3 cellular contexts compared by ENCODE assay signal in the genomic region with DNA sequence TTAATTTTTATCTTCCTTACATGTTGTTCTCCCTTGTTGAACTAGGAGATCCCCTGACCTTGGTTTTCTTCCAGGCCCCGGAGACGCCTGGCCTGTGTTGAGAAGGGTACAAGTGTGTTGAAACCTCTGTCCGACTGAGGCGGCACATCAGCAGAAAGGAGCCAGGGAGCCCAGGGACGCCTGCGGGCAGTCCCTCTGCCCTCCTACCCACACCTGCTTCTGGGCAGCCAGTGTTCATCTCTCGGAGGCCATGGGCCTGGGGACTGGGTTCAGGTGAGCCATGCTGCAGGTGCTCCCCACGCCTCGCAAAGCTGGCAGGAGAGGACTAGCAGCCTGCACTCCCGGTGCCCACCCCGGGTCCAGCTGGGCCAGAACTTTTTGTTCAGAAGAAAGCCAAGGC.
TF ChIP-seq lines count a peak whose summit lies in the region.

No MANE protein-coding gene starts in this region.

TF ChIP-seq in SK-N-SH, 30 proteins besides CTCF, POLR2A, EP300 and RAD21 (continues in another document):
- TF ChIP-seq RXRA (IDR thresholded peaks at IDR 0.05; ENCODE audit: borderline replicate concordance, low read depth) (no peak), RFX5 (IDR thresholded peaks at IDR 0.05; ENCODE audit: low read length) (no peak), FOSL2 (IDR thresholded peaks at IDR 0.05; ENCODE audit: borderline replicate concordance, low read depth) (no peak), NRF1 (IDR thresholded peaks at IDR 0.05; ENCODE audit: low read depth, low read length) (no peak), RCOR1 (IDR thresholded peaks at IDR 0.05; ENCODE audit: low read length) (no peak), EZH2phosphoT487 (IDR thresholded peaks at IDR 0.05; ENCODE audit: borderline replicate concordance, low read depth) (no peak), JUND (IDR thresholded peaks at IDR 0.05) (no peak), GATA2 (CRISPR knock-in tag; IDR thresholded peaks at IDR 0.05) (no peak), MEF2A (IDR thresholded peaks at IDR 0.05; ENCODE audit: borderline replicate concordance, low read depth) (no peak), SIN3A (IDR thresholded peaks at IDR 0.05; ENCODE audit: borderline replicate concordance, low read depth, low read length) (no peak)
- TF ChIP-seq, protein P1, sequence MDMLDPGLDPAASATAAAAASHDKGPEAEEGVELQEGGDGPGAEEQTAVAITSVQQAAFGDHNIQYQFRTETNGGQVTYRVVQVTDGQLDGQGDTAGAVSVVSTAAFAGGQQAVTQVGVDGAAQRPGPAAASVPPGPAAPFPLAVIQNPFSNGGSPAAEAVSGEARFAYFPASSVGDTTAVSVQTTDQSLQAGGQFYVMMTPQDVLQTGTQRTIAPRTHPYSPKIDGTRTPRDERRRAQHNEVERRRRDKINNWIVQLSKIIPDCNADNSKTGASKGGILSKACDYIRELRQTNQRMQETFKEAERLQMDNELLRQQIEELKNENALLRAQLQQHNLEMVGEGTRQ (IDR thresholded peaks at IDR 0.05; ENCODE audit: borderline replicate concordance, low read depth, low read length): no peak
- TF ChIP-seq, protein P2, sequence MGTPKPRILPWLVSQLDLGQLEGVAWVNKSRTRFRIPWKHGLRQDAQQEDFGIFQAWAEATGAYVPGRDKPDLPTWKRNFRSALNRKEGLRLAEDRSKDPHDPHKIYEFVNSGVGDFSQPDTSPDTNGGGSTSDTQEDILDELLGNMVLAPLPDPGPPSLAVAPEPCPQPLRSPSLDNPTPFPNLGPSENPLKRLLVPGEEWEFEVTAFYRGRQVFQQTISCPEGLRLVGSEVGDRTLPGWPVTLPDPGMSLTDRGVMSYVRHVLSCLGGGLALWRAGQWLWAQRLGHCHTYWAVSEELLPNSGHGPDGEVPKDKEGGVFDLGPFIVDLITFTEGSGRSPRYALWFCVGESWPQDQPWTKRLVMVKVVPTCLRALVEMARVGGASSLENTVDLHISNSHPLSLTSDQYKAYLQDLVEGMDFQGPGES (IDR thresholded peaks at IDR 0.05; ENCODE audit: low read depth, low read length): no peak
- TF ChIP-seq, protein P3, sequence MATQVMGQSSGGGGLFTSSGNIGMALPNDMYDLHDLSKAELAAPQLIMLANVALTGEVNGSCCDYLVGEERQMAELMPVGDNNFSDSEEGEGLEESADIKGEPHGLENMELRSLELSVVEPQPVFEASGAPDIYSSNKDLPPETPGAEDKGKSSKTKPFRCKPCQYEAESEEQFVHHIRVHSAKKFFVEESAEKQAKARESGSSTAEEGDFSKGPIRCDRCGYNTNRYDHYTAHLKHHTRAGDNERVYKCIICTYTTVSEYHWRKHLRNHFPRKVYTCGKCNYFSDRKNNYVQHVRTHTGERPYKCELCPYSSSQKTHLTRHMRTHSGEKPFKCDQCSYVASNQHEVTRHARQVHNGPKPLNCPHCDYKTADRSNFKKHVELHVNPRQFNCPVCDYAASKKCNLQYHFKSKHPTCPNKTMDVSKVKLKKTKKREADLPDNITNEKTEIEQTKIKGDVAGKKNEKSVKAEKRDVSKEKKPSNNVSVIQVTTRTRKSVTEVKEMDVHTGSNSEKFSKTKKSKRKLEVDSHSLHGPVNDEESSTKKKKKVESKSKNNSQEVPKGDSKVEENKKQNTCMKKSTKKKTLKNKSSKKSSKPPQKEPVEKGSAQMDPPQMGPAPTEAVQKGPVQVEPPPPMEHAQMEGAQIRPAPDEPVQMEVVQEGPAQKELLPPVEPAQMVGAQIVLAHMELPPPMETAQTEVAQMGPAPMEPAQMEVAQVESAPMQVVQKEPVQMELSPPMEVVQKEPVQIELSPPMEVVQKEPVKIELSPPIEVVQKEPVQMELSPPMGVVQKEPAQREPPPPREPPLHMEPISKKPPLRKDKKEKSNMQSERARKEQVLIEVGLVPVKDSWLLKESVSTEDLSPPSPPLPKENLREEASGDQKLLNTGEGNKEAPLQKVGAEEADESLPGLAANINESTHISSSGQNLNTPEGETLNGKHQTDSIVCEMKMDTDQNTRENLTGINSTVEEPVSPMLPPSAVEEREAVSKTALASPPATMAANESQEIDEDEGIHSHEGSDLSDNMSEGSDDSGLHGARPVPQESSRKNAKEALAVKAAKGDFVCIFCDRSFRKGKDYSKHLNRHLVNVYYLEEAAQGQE (IDR thresholded peaks at IDR 0.05; ENCODE audit: low read depth, low read length): no peak

TF ChIP-seq in SK-N-SH treated with all-trans-retinoic acid at 6 μM for 48 hours, 23 proteins besides CTCF, POLR2A, EP300 and RAD21:
- no peak for TF ChIP-seq CSDC2 (CRISPR knock-in tag; IDR thresholded peaks at IDR 0.05)
- TF ChIP-seq TOX (CRISPR knock-in tag; IDR thresholded peaks at IDR 0.05; ENCODE audit: borderline replicate concordance): no peak
- no peak for TF ChIP-seq ARNTL (CRISPR knock-in tag; IDR thresholded peaks at IDR 0.05; ENCODE audit: borderline replicate concordance, low read depth)
- TF ChIP-seq, protein P4, sequence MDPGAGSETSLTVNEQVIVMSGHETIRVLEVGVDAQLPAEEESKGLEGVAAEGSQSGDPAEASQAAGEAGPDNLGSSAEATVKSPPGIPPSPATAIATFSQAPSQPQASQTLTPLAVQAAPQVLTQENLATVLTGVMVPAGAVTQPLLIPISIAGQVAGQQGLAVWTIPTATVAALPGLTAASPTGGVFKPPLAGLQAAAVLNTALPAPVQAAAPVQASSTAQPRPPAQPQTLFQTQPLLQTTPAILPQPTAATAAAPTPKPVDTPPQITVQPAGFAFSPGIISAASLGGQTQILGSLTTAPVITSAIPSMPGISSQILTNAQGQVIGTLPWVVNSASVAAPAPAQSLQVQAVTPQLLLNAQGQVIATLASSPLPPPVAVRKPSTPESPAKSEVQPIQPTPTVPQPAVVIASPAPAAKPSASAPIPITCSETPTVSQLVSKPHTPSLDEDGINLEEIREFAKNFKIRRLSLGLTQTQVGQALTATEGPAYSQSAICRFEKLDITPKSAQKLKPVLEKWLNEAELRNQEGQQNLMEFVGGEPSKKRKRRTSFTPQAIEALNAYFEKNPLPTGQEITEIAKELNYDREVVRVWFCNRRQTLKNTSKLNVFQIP (CRISPR knock-in tag; IDR thresholded peaks at IDR 0.05; ENCODE audit: borderline replicate concordance, low read depth): no peak
- no peak for TF ChIP-seq ZNF8 (CRISPR knock-in tag; IDR thresholded peaks at IDR 0.05)
- TF ChIP-seq, protein P5, sequence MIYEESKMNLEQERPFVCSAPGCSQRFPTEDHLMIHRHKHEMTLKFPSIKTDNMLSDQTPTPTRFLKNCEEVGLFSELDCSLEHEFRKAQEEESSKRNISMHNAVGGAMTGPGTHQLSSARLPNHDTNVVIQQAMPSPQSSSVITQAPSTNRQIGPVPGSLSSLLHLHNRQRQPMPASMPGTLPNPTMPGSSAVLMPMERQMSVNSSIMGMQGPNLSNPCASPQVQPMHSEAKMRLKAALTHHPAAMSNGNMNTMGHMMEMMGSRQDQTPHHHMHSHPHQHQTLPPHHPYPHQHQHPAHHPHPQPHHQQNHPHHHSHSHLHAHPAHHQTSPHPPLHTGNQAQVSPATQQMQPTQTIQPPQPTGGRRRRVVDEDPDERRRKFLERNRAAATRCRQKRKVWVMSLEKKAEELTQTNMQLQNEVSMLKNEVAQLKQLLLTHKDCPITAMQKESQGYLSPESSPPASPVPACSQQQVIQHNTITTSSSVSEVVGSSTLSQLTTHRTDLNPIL (CRISPR knock-in tag; IDR thresholded peaks at IDR 0.05; ENCODE audit: low read depth): no peak
- no peak for TF ChIP-seq ISL1 (CRISPR knock-in tag; IDR thresholded peaks at IDR 0.05)

TF ChIP-seq in H1, 55 proteins besides CTCF, POLR2A, EP300 and RAD21:
- TF ChIP-seq CBX5 (IDR thresholded peaks at IDR 0.05; ENCODE audit: low read depth, low read length) (no peak), ZNF274 (IDR thresholded peaks at IDR 0.05; ENCODE audit: borderline replicate concordance, extremely low read depth, low read length) (no peak), HDAC2 (IDR thresholded peaks at IDR 0.05; ENCODE audit: borderline replicate concordance in 1 of 2, low read depth in 2 of 2, low read length in 2 of 2) (no peak), RNF2 (IDR thresholded peaks at IDR 0.05; ENCODE audit: borderline replicate concordance, low read depth, low read length, missing control alignments, poor library complexity, severe bottlenecking) (no peak), SRF (IDR thresholded peaks at IDR 0.05; ENCODE audit: low read depth, low read length) (no peak), NRF1 (IDR thresholded peaks at IDR 0.05; ENCODE audit: low read depth, low read length) (no peak), MAFK (IDR thresholded peaks at IDR 0.05; ENCODE audit: low read depth, low read length) (no peak), CHD2 (IDR thresholded peaks at IDR 0.05; ENCODE audit: low read length) (no peak), BCL11A (IDR thresholded peaks at IDR 0.05; ENCODE audit: low read depth in 2 of 2, low read length in 2 of 2) (no peak), SIX5 (IDR thresholded peaks at IDR 0.05; ENCODE audit: low read depth, low read length) (no peak)
- TF ChIP-seq, protein P6, sequence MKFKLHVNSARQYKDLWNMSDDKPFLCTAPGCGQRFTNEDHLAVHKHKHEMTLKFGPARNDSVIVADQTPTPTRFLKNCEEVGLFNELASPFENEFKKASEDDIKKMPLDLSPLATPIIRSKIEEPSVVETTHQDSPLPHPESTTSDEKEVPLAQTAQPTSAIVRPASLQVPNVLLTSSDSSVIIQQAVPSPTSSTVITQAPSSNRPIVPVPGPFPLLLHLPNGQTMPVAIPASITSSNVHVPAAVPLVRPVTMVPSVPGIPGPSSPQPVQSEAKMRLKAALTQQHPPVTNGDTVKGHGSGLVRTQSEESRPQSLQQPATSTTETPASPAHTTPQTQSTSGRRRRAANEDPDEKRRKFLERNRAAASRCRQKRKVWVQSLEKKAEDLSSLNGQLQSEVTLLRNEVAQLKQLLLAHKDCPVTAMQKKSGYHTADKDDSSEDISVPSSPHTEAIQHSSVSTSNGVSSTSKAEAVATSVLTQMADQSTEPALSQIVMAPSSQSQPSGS (IDR thresholded peaks at IDR 0.05; ENCODE audit: low read length): no peak
- TF ChIP-seq, protein P1 (IDR thresholded peaks at IDR 0.05; ENCODE audit: low read length): no peak
